In genomic region chr11:116605543-116605942, GRCh38 we compare ENCODE assay signal across 1 cellular context.
A peak's percentile ranks its signal among the peaks of the same experiment; 100 is the strongest.
TF ChIP-seq lines count a peak whose summit lies in the region.

No MANE protein-coding gene starts in this region.

TF ChIP-seq in HepG2, 621 proteins besides CTCF, POLR2A, EP300 and RAD21 (continued from another document and continues in another):
- no peak for TF ChIP-seq ZUFSP (CRISPR knock-in tag; IDR thresholded peaks at IDR 0.05; ENCODE audit: borderline replicate concordance)
- TF ChIP-seq ZNF740 (CRISPR knock-in tag; IDR thresholded peaks at IDR 0.05) = no peak
- TF ChIP-seq PHF20 (CRISPR knock-in tag; IDR thresholded peaks at IDR 0.05) = no peak
- no peak for TF ChIP-seq ZNF530 (CRISPR knock-in tag; IDR thresholded peaks at IDR 0.05; ENCODE audit: low read depth)
- peak; percentile 38; the same call in 1 of the 2 replicates for TF ChIP-seq ARID5B (CRISPR knock-in tag; IDR thresholded peaks at IDR 0.05)
- TF ChIP-seq SIN3B (IDR thresholded peaks at IDR 0.05; ENCODE audit: low read length) = no peak
- no peak for TF ChIP-seq FOXJ3 (CRISPR knock-in tag; IDR thresholded peaks at IDR 0.05; ENCODE audit: borderline replicate concordance)
- TF ChIP-seq ZNF367 (CRISPR knock-in tag; IDR thresholded peaks at IDR 0.05; ENCODE audit: borderline replicate concordance) = no peak
- TF ChIP-seq ZNF747 (CRISPR knock-in tag; IDR thresholded peaks at IDR 0.05; ENCODE audit: borderline replicate concordance) = no peak
- peak; percentile 54; the same call in 1 of the 2 replicates for TF ChIP-seq PATZ1 (CRISPR knock-in tag; IDR thresholded peaks at IDR 0.05)
- no peak for TF ChIP-seq CENPX (CRISPR knock-in tag; IDR thresholded peaks at IDR 0.05)
- no peak for TF ChIP-seq HHEX (CRISPR knock-in tag; IDR thresholded peaks at IDR 0.05)
- no peak for TF ChIP-seq ZBTB37 (CRISPR knock-in tag; IDR thresholded peaks at IDR 0.05)
- peak; percentile 84; the same call in 1 of the 2 replicates for TF ChIP-seq SNAPC2 (CRISPR knock-in tag; IDR thresholded peaks at IDR 0.05)
- no peak for TF ChIP-seq SP1 (IDR thresholded peaks at IDR 0.05)
- no peak for TF ChIP-seq SP1 (CRISPR knock-in tag; IDR thresholded peaks at IDR 0.05)
- peak; percentile 89; the same call in 1 of the 2 replicates for TF ChIP-seq HBP1 (CRISPR knock-in tag; IDR thresholded peaks at IDR 0.05; ENCODE audit: low read depth)
- no peak for TF ChIP-seq SOX13 (IDR thresholded peaks at IDR 0.05)
- peak in 1 of 2 experiments; percentile 62; a peak in 2 of 4 replicates for TF ChIP-seq SOX13 (CRISPR knock-in tag; conservative IDR thresholded peaks at IDR 0.05 in 1 of 2, IDR thresholded peaks at IDR 0.05 in 1 of 2)
- no peak for TF ChIP-seq MTA1 (CRISPR knock-in tag; IDR thresholded peaks at IDR 0.05; ENCODE audit: borderline replicate concordance)
- no peak for TF ChIP-seq HMGXB4 (CRISPR knock-in tag; IDR thresholded peaks at IDR 0.05; ENCODE audit: borderline replicate concordance in 1 of 2, low read depth in 1 of 2)
- no peak for TF ChIP-seq POLR2AphosphoS2 (IDR thresholded peaks at IDR 0.05; ENCODE audit: low read depth, low read length)
- TF ChIP-seq PRMT3 (CRISPR knock-in tag; IDR thresholded peaks at IDR 0.05; ENCODE audit: borderline replicate concordance, low read depth) = no peak
- TF ChIP-seq SMYD3 (CRISPR knock-in tag; IDR thresholded peaks at IDR 0.05) = 0 out of 2 replicates have a peak, but pooled peaks have one; percentile 66
- peak; percentile 86; the same call in 1 of the 2 replicates for TF ChIP-seq MLXIP (CRISPR knock-in tag; IDR thresholded peaks at IDR 0.05; ENCODE audit: borderline replicate concordance)
- TF ChIP-seq GATAD1 (CRISPR knock-in tag; IDR thresholded peaks at IDR 0.05) = peak; percentile 46; the same call in 1 of the 2 replicates
- no peak for TF ChIP-seq KAT2B (IDR thresholded peaks at IDR 0.05; ENCODE audit: borderline replicate concordance, low read depth, low read length)
- no peak for TF ChIP-seq ZNF10 (CRISPR knock-in tag; IDR thresholded peaks at IDR 0.05; ENCODE audit: borderline replicate concordance, low read depth)
- TF ChIP-seq ZBTB38 (CRISPR knock-in tag; IDR thresholded peaks at IDR 0.05) = no peak
- TF ChIP-seq NFYC (CRISPR knock-in tag; IDR thresholded peaks at IDR 0.05) = no peak
- TF ChIP-seq ZNF781 (CRISPR knock-in tag; IDR thresholded peaks at IDR 0.05; ENCODE audit: borderline replicate concordance, not compliant biosample characterization) = peak; percentile 79
- no peak for TF ChIP-seq ARNT2 (CRISPR knock-in tag; IDR thresholded peaks at IDR 0.05; ENCODE audit: low read depth)
- TF ChIP-seq THRA (CRISPR knock-in tag; IDR thresholded peaks at IDR 0.05; ENCODE audit: borderline replicate concordance) = peak; percentile 85
- no peak for TF ChIP-seq HMGA1 (CRISPR knock-in tag; conservative IDR thresholded peaks at IDR 0.05)
- TF ChIP-seq SOX5 (CRISPR knock-in tag; IDR thresholded peaks at IDR 0.05; ENCODE audit: borderline replicate concordance) = 0 out of 2 replicates have a peak, but pooled peaks have one; percentile 22
- no peak for TF ChIP-seq ZNF30 (CRISPR knock-in tag; IDR thresholded peaks at IDR 0.05)
- no peak for TF ChIP-seq POLR2G (IDR thresholded peaks at IDR 0.05; ENCODE audit: low read depth, low read length)
- no peak for TF ChIP-seq NFE2 (CRISPR knock-in tag; IDR thresholded peaks at IDR 0.05)
- TF ChIP-seq ZSCAN22 (CRISPR knock-in tag; IDR thresholded peaks at IDR 0.05) = no peak
- TF ChIP-seq ZNF670 (CRISPR knock-in tag; IDR thresholded peaks at IDR 0.05; ENCODE audit: borderline replicate concordance) = no peak
- TF ChIP-seq ZNF772 (CRISPR knock-in tag; IDR thresholded peaks at IDR 0.05) = peak; percentile 60; the same call in 1 of the 2 replicates
- TF ChIP-seq SMC3 (IDR thresholded peaks at IDR 0.05; ENCODE audit: low read length) = peak; percentile 35; the same call in 1 of the 2 replicates
- peak; percentile 74; the same call in 1 of the 2 replicates for TF ChIP-seq HOXA9 (CRISPR knock-in tag; IDR thresholded peaks at IDR 0.05; ENCODE audit: borderline replicate concordance)
- no peak for TF ChIP-seq SIN3A (IDR thresholded peaks at IDR 0.05; ENCODE audit: borderline replicate concordance, low read depth, low read length)
- no peak for TF ChIP-seq ZNF570 (CRISPR knock-in tag; IDR thresholded peaks at IDR 0.05; ENCODE audit: borderline replicate concordance)
- TF ChIP-seq ZNF317 (CRISPR knock-in tag; IDR thresholded peaks at IDR 0.05) = no peak
- no peak for TF ChIP-seq FOXA1 (IDR thresholded peaks at IDR 0.05)
- no peak for TF ChIP-seq FOXA1 (CRISPR knock-in tag; IDR thresholded peaks at IDR 0.05)
- TF ChIP-seq TBL1XR1 (IDR thresholded peaks at IDR 0.05; ENCODE audit: borderline replicate concordance, low read length, partially characterized antibody) = no peak
